Comparison of ENCODE assay signal across 1 cellular context in genomic region chr1:225923692-225924555, GRCh38.
TF ChIP-seq lines count a peak whose summit lies in the region.

Gene PYCR2, minus strand, starts transcription at chr1:225924250. Its CDS starts 140 bp downstream, at chr1:225924110.

TF ChIP-seq in WTC11, 78 proteins besides CTCF, POLR2A, EP300 and RAD21 (continued from another document):
- peak; percentile 96 for TF ChIP-seq USF2 (CRISPR knock-in tag; IDR thresholded peaks at IDR 0.05)
- TF ChIP-seq ZNF263 (CRISPR knock-in tag; IDR thresholded peaks at IDR 0.05; ENCODE audit: low read depth), result no peak
- TF ChIP-seq E2F5 (CRISPR knock-in tag; IDR thresholded peaks at IDR 0.05), result no peak; the same call in 1 of the 2 replicates
- peak; percentile 95 for TF ChIP-seq MAX (CRISPR knock-in tag; IDR thresholded peaks at IDR 0.05)
- TF ChIP-seq FOXP1 (CRISPR knock-in tag; IDR thresholded peaks at IDR 0.05; ENCODE audit: borderline replicate concordance), result peak; percentile 86
- TF ChIP-seq CREB1 (CRISPR knock-in tag; IDR thresholded peaks at IDR 0.05), result peak; percentile 24; the same call in 1 of the 2 replicates
- TF ChIP-seq OVOL2 (CRISPR knock-in tag; IDR thresholded peaks at IDR 0.05; ENCODE audit: borderline replicate concordance), result no peak
- peak; percentile 74 for TF ChIP-seq SP1 (CRISPR knock-in tag; conservative IDR thresholded peaks at IDR 0.05)
- no peak for TF ChIP-seq TP53 (CRISPR knock-in tag; IDR thresholded peaks at IDR 0.05)
- TF ChIP-seq ZNF532 (CRISPR knock-in tag; IDR thresholded peaks at IDR 0.05; ENCODE audit: borderline replicate concordance), result no peak
- TF ChIP-seq RELA (CRISPR knock-in tag; IDR thresholded peaks at IDR 0.05; ENCODE audit: borderline replicate concordance), result no peak
- peak; percentile 64; the same call in 1 of the 2 replicates for TF ChIP-seq ETV6 (CRISPR knock-in tag; IDR thresholded peaks at IDR 0.05)
- TF ChIP-seq HMGXB4 (CRISPR knock-in tag; IDR thresholded peaks at IDR 0.05), result peak; percentile 68; the same call in 1 of the 2 replicates
- no peak for TF ChIP-seq ATF3 (CRISPR knock-in tag; conservative IDR thresholded peaks at IDR 0.05)
- TF ChIP-seq ZMAT4 (CRISPR knock-in tag; IDR thresholded peaks at IDR 0.05), result no peak
- TF ChIP-seq NFE2L1 (CRISPR knock-in tag; IDR thresholded peaks at IDR 0.05), result peak; percentile 29; the same call in 1 of the 2 replicates
- no peak for TF ChIP-seq ZNF425 (CRISPR knock-in tag; conservative IDR thresholded peaks at IDR 0.05)
- TF ChIP-seq ERG (CRISPR knock-in tag; IDR thresholded peaks at IDR 0.05), result no peak
- no peak for TF ChIP-seq ATF2 (CRISPR knock-in tag; IDR thresholded peaks at IDR 0.05; ENCODE audit: borderline replicate concordance, low read depth)
- no peak for TF ChIP-seq ZNF138 (CRISPR knock-in tag; conservative IDR thresholded peaks at IDR 0.05)
- TF ChIP-seq PRRX2 (CRISPR knock-in tag; IDR thresholded peaks at IDR 0.05), result no peak
- no peak for TF ChIP-seq ZNF121 (CRISPR knock-in tag; IDR thresholded peaks at IDR 0.05)
- TF ChIP-seq AFF4 (CRISPR knock-in tag; IDR thresholded peaks at IDR 0.05; ENCODE audit: borderline replicate concordance), result no peak
- no peak for TF ChIP-seq ELF4 (CRISPR knock-in tag; IDR thresholded peaks at IDR 0.05; ENCODE audit: low read depth)
- no peak for TF ChIP-seq NR2C2 (CRISPR knock-in tag; IDR thresholded peaks at IDR 0.05)
- TF ChIP-seq ZNF671 (CRISPR knock-in tag; IDR thresholded peaks at IDR 0.05), result no peak
- TF ChIP-seq SOX15 (CRISPR knock-in tag; IDR thresholded peaks at IDR 0.05), result no peak
- no peak for TF ChIP-seq RORB (CRISPR knock-in tag; IDR thresholded peaks at IDR 0.05)
- TF ChIP-seq SMAD3 (CRISPR knock-in tag; IDR thresholded peaks at IDR 0.05; ENCODE audit: borderline replicate concordance), result 0 out of 2 replicates have a peak, but pooled peaks have one; percentile 58
- no peak for TF ChIP-seq GRHL2 (CRISPR knock-in tag; IDR thresholded peaks at IDR 0.05; ENCODE audit: insufficient replicate concordance, severe bottlenecking)
